Comparison of ENCODE assay signal across 1 cellular context in genomic region chr1:159855709-159856108, GRCh38.
TF ChIP-seq lines count a peak whose summit lies in the region.

No MANE protein-coding gene starts in this region.

TF ChIP-seq in A549, 52 proteins besides CTCF, POLR2A, EP300 and RAD21 (continued from another document):
- TF ChIP-seq HMGXB4 (CRISPR knock-in tag; IDR thresholded peaks at IDR 0.05; ENCODE audit: borderline replicate concordance): no peak
- no peak for TF ChIP-seq HDAC2 (IDR thresholded peaks at IDR 0.05)
- TF ChIP-seq FOSB (CRISPR knock-in tag; IDR thresholded peaks at IDR 0.05): no peak
- TF ChIP-seq MAZ (IDR thresholded peaks at IDR 0.05; ENCODE audit: borderline replicate concordance, low read depth, low read length): no peak
- TF ChIP-seq, protein P1, sequence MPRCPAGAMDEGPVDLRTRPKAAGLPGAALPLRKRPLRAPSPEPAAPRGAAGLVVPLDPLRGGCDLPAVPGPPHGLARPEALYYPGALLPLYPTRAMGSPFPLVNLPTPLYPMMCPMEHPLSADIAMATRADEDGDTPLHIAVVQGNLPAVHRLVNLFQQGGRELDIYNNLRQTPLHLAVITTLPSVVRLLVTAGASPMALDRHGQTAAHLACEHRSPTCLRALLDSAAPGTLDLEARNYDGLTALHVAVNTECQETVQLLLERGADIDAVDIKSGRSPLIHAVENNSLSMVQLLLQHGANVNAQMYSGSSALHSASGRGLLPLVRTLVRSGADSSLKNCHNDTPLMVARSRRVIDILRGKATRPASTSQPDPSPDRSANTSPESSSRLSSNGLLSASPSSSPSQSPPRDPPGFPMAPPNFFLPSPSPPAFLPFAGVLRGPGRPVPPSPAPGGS (IDR thresholded peaks at IDR 0.05): no peak
- TF ChIP-seq HOXA7 (CRISPR knock-in tag; IDR thresholded peaks at IDR 0.05): no peak
- TF ChIP-seq ZC3H11A (IDR thresholded peaks at IDR 0.05): no peak
- TF ChIP-seq CBX8 (IDR thresholded peaks at IDR 0.05): no peak
- TF ChIP-seq, protein P2, sequence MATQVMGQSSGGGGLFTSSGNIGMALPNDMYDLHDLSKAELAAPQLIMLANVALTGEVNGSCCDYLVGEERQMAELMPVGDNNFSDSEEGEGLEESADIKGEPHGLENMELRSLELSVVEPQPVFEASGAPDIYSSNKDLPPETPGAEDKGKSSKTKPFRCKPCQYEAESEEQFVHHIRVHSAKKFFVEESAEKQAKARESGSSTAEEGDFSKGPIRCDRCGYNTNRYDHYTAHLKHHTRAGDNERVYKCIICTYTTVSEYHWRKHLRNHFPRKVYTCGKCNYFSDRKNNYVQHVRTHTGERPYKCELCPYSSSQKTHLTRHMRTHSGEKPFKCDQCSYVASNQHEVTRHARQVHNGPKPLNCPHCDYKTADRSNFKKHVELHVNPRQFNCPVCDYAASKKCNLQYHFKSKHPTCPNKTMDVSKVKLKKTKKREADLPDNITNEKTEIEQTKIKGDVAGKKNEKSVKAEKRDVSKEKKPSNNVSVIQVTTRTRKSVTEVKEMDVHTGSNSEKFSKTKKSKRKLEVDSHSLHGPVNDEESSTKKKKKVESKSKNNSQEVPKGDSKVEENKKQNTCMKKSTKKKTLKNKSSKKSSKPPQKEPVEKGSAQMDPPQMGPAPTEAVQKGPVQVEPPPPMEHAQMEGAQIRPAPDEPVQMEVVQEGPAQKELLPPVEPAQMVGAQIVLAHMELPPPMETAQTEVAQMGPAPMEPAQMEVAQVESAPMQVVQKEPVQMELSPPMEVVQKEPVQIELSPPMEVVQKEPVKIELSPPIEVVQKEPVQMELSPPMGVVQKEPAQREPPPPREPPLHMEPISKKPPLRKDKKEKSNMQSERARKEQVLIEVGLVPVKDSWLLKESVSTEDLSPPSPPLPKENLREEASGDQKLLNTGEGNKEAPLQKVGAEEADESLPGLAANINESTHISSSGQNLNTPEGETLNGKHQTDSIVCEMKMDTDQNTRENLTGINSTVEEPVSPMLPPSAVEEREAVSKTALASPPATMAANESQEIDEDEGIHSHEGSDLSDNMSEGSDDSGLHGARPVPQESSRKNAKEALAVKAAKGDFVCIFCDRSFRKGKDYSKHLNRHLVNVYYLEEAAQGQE (IDR thresholded peaks at IDR 0.05): no peak
- TF ChIP-seq KDM1A (IDR thresholded peaks at IDR 0.05; ENCODE audit: low read depth): no peak
- TF ChIP-seq CBX2 (IDR thresholded peaks at IDR 0.05; ENCODE audit: borderline replicate concordance, low read depth): no peak
- TF ChIP-seq ZNF302 (CRISPR knock-in tag; IDR thresholded peaks at IDR 0.05): no peak
- no peak for TF ChIP-seq ZFP36 (IDR thresholded peaks at IDR 0.05; ENCODE audit: borderline replicate concordance, partially characterized antibody)
- TF ChIP-seq, protein P3, sequence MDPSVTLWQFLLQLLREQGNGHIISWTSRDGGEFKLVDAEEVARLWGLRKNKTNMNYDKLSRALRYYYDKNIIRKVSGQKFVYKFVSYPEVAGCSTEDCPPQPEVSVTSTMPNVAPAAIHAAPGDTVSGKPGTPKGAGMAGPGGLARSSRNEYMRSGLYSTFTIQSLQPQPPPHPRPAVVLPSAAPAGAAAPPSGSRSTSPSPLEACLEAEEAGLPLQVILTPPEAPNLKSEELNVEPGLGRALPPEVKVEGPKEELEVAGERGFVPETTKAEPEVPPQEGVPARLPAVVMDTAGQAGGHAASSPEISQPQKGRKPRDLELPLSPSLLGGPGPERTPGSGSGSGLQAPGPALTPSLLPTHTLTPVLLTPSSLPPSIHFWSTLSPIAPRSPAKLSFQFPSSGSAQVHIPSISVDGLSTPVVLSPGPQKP (IDR thresholded peaks at IDR 0.05; ENCODE audit: low read depth, low read length): no peak
- TF ChIP-seq, protein P4, sequence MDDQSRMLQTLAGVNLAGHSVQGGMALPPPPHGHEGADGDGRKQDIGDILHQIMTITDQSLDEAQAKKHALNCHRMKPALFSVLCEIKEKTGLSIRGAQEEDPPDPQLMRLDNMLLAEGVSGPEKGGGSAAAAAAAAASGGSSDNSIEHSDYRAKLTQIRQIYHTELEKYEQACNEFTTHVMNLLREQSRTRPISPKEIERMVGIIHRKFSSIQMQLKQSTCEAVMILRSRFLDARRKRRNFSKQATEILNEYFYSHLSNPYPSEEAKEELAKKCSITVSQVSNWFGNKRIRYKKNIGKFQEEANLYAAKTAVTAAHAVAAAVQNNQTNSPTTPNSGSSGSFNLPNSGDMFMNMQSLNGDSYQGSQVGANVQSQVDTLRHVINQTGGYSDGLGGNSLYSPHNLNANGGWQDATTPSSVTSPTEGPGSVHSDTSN (IDR thresholded peaks at IDR 0.05): no peak
- TF ChIP-seq EHMT2 (IDR thresholded peaks at IDR 0.05; ENCODE audit: low read depth): no peak
TF ChIP-seq in A549: peak in this region for 0.
